Comparison of ENCODE assay signal across 8 cellular contexts in the genomic region with DNA sequence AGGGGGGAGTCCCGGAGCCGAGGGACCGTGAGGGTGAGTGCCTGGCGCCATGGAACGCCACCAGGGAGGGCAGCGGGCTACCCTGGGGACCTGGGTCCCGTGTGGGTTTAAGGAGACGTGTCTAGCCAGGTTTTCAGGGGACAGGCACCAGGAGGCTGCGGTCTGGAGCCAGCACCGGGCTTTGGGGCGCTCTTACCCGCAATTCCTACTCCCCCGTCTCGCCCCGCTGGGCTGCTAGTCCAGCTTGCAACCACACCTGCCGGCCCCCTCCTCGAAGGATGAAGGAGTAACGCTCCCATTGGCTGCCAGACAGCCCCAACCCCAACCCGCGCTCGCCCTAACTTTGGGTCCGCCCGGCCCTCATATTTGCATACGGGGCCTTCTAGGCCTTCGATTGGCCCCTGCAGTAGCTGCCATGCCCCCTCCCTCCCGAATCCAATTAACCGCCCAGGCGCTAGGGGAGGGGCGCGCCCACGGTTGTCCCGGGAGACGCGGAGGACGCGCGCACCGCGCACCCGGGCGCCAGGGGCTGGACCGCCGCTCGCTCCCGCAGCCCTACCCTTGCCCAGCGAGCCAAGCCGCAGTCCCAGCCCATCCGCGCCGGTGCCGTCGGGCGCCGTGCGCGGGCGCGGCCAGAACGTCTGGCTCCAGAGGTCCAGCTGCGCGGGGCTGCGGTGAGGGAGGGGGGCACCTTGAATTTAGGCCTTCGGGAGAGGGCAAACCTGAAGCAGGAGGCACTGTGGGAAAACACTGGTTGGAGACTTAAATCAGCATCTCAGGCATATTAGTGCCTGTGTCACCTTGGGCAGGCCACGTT. TPM values are rescaled to one million over a fixed set of nuclear protein-coding genes. Genes with fewer than 3 reads are reported as not detected.
DNase-seq lines count a peak whose midpoint lies in the region; ATAC-seq and TF ChIP-seq lines count a peak whose summit lies in the region.

A gene (minus strand): TSS at position 456 of the 817 bp plus-strand sequence. CDS start 157 bp downstream, at position 299.

- no peaks in the 10 kb centered on the region for H3K36me3 Mint-ChIP-seq in chondrocyte (ENCODE audit: low read depth)

- no peaks in the 10 kb centered on the region for H3K9me3 ChIP-seq in ES-I3 (ENCODE audit: control insufficient read depth, insufficient read depth, low read length)

- H3K4me1 ChIP-seq in ES-I3 (ENCODE audit: insufficient read depth, low read length) = peaks cover 19% of the 10 kb centered on the region

- H3K27me3 Mint-ChIP-seq in chondrocyte (ENCODE audit: low read depth) = peaks cover 36% of the 10 kb centered on the region

- H3K9me3 Mint-ChIP-seq in chondrocyte (ENCODE audit: low read depth) = no peaks in the 10 kb centered on the region

- no peak within 1 kb of the TSS for H3K27ac Mint-ChIP-seq in chondrocyte (ENCODE audit: unreplicated experiment)

- ATAC-seq in HG02981 (IDR thresholded peaks at IDR 0.05; ENCODE audit: unreplicated experiment) (peak; percentile 84), GM21515 (IDR thresholded peaks at IDR 0.05; ENCODE audit: unreplicated experiment) (no peak)

- no peak for TF ChIP-seq CTCF in chondrocyte (IDR thresholded peaks at IDR 0.05)

- DNase-seq in NCI-H2227 treated with DMSO at 0.1 percent for 48 hours (lab: John Stamatoyannopoulos, UW) (peak; percentile 95), chondrocyte (ENCODE audit: low spot score) (peak; percentile 93), kidney tubule cell (ENCODE audit: low spot score) (peak; percentile 67)
- DNase-seq in activated CD4-positive, alpha-beta T cell treated with anti-CD3 and anti-CD28 coated beads for 24 hours (ENCODE audit: low read depth in 2 of 2) = peak; percentile 49 to 60
- DNase-seq in stimulated activated CD4-positive, alpha-beta T cell treated with anti-CD3 and anti-CD28 coated beads, Interleukin-1b, Interleukin-23, amount 100 ng/mL, for 1 hour (ENCODE audit: low read depth in 2 of 2) = peak; percentile 46 to 52

- H3K36me3 ChIP-seq in ES-I3 (ENCODE audit: insufficient read depth, low read length) = no peaks in the 10 kb centered on the region

- peak within 1 kb of the TSS; percentile 49 for H3K9ac ChIP-seq in ES-I3 (ENCODE audit: low read depth, low read length)

- peaks cover 11% of the 10 kb centered on the region for H3K4me1 Mint-ChIP-seq in chondrocyte (ENCODE audit: low read depth)

- H3K4me3 Mint-ChIP-seq in chondrocyte (ENCODE audit: unreplicated experiment) = peak within 1 kb of the TSS; percentile 60

RNA-seq across cellular contexts. Expression of the gene that starts here (rescaled TPM):
- total RNA-seq in chondrocyte = not detected in 3 replicates

Comparison
In these comparisons a context has a peak if more than half of its experiments do, and no peak if none do; other contexts are left out.
1. Peak in DNase-seq in chondrocyte; RNA of the gene not detected or under 1 TPM.